Comparison of ENCODE assay signal across 1 cellular context in genomic region chr20:50729925-50730764, GRCh38.
TF ChIP-seq lines count a peak whose summit lies in the region.

No MANE protein-coding gene starts in this region.

TF ChIP-seq in H1, 55 proteins besides CTCF, POLR2A, EP300 and RAD21 (continued from another document):
- TF ChIP-seq GABPA (IDR thresholded peaks at IDR 0.05; ENCODE audit: borderline replicate concordance, insufficient read depth, low read length), result no peak
